Comparison of ENCODE assay signal across 8 cellular contexts in genomic region chr11:63683133-63683991, GRCh38. TPM values are rescaled to one million over a fixed set of nuclear protein-coding genes. Genes with fewer than 3 reads are reported as not detected.
DNase-seq lines count a peak whose midpoint lies in the region; ATAC-seq and TF ChIP-seq lines count a peak whose summit lies in the region.

No MANE protein-coding gene starts in this region.

- H3K4me1 ChIP-seq in adrenal gland (replicated peaks in 1 of 2), result peaks cover 18 to 48% of the 10 kb centered on the region in 2 donors

- peaks cover 18% of the 10 kb centered on the region for H3K4me1 Mint-ChIP-seq in memory B cell

- TF ChIP-seq CTCF in AG09309 (IDR thresholded peaks at IDR 0.05; ENCODE audit: control insufficient read depth, insufficient read depth, low read depth, low read length, missing control alignments) (no peak), HL-60 (IDR thresholded peaks at IDR 0.05; ENCODE audit: insufficient read depth, low read length) (no peak), adrenal gland (IDR thresholded peaks at IDR 0.05) (no peak)

- no peak for ATAC-seq in memory B cell (ENCODE audit: low read depth)
- no peak for ATAC-seq in GM18519 (IDR thresholded peaks at IDR 0.05; ENCODE audit: low FRiP score, unreplicated experiment)
- no peak for ATAC-seq in HG03457 (IDR thresholded peaks at IDR 0.05; ENCODE audit: unreplicated experiment)

- H3K4me3 ChIP-seq in AG09309 (ENCODE audit: control insufficient read depth, low read depth, low read length) (peak overlapping the region; percentile 94), HL-60 (replicated peaks; ENCODE audit: insufficient read depth, low read length) (peak overlapping the region; percentile 90), adrenal gland (peak overlapping the region in 1 of 4 donors; percentile 70)

- DNase-seq in AG09309 (ENCODE audit: low read depth), result no peak
- peak in 1 of 2 experiments; percentile 42 for DNase-seq in HL-60 (ENCODE audit: low read depth in 1 of 2, low spot score in 1 of 2)
- no peak for DNase-seq in adrenal gland
- DNase-seq in memory B cell (ENCODE audit: low spot score in 2 of 2), result no peak
- DNase-seq in stimulated activated CD4-positive, alpha-beta T cell treated with anti-CD3 and anti-CD28 coated beads, Interleukin-12 subunit alpha, Interleukin-12 subunit beta, amount 100 ng/mL, for 4 hours, result no peak
- no peak for DNase-seq in cerebellum (ENCODE audit: low spot score)

- no peaks in the 10 kb centered on the region for H3K9me3 ChIP-seq in adrenal gland (replicated peaks in 1 of 3)

- H3K27me3 Mint-ChIP-seq in memory B cell, result no peaks in the 10 kb centered on the region

- H3K9me3 Mint-ChIP-seq in memory B cell, result no peaks in the 10 kb centered on the region

- no peaks in the 10 kb centered on the region for H3K27me3 ChIP-seq in HL-60 (ENCODE audit: insufficient read depth, poor library complexity, severe bottlenecking)
- no peaks in the 10 kb centered on the region for H3K27me3 ChIP-seq in adrenal gland

- 76 to 83% (median 79%) methylated on average over 8 of the region's 8 CpGs for WGBS in adrenal gland, 4 donors

- H3K4me3 Mint-ChIP-seq in memory B cell, result no peak overlapping the region

- intact Hi-C loops in adrenal gland (cut with DNase I), result loop anchor here in 1 of 2 donors (10.0 kb wide), 1 partner anchor 51 kb away; no protein-coding TSS in a partner anchor

- H3K27ac Mint-ChIP-seq in memory B cell, result peak overlapping the region; percentile 14

- H3K36me3 ChIP-seq in adrenal gland (replicated peaks in 1 of 2), result no peaks in the 10 kb centered on the region

- H3K27ac ChIP-seq in HL-60 (replicated peaks) (peak overlapping the region; percentile 95), adrenal gland (peak overlapping the region in 4 of 5 donors; percentile 16 to 94 (median 93))

- no peaks in the 10 kb centered on the region for H3K36me3 Mint-ChIP-seq in memory B cell

- no peak for TF ChIP-seq POLR2A in adrenal gland (IDR thresholded peaks at IDR 0.05)

RNA-seq across cellular contexts. Expression of gene RTN3, which starts 2.1 kb away (rescaled TPM):
- 100 to 1,000 TPM in 4 of 8 donors, 10 to 100 TPM in 4; 76.7 to 174 (median 106) TPM for total RNA-seq in adrenal gland
- polyA plus RNA-seq in adrenal gland, result 100 to 1,000 TPM in 1 of 3 donors, 10 to 100 TPM in 2; 42.5 to 117 (median 83.2) TPM
- total RNA-seq in cerebellum, result 192 TPM

RNA-seq across cellular contexts. Expression of gene ATL3, which starts 12.2 kb away (rescaled TPM):
- 100 to 1,000 TPM in 1 of 8 donors, 10 to 100 TPM in 7; 52.3 to 110 (median 75.7) TPM for total RNA-seq in adrenal gland
- polyA plus RNA-seq in adrenal gland, result 10 to 100 TPM; 12.3 to 33.6 (median 13.3) TPM
- 23.0 TPM for total RNA-seq in cerebellum
